Comparison of ENCODE assay signal across 8 cellular contexts in genomic region chr5:40676643-40677333, GRCh38. TPM values are rescaled to one million over a fixed set of nuclear protein-coding genes. Genes with fewer than 3 reads are reported as not detected.
A peak's percentile ranks its signal among the peaks of the same experiment; 100 is the strongest.
DNase-seq lines count a peak whose midpoint lies in the region; ATAC-seq and TF ChIP-seq lines count a peak whose summit lies in the region.

No MANE protein-coding gene starts in this region.

- intact Hi-C loops in esophagus squamous epithelium (cut with DNase I): no loop called here
- intact Hi-C loops in sciatic nerve (cut with DNase I): no loop called here

- no peaks in the 10 kb centered on the region for H4K20me1 ChIP-seq in smooth muscle cell (ENCODE audit: low read depth)

- H3K4me3 ChIP-seq in Peyer's patch (no peak overlapping the region), esophagus squamous epithelium (no peak overlapping the region), smooth muscle cell (no peak overlapping the region)

- WGBS in esophagus squamous epithelium, 2 donors: 23 to 33% methylated on average over 2 to 3 of the region's 3 CpGs
- WGBS in smooth muscle cell (ENCODE audit: low lambda C conversion rate): 49% methylated on average over 3 of the region's 3 CpGs

- TF ChIP-seq CTCF in Peyer's patch (IDR thresholded peaks at IDR 0.05) (no peak), esophagus squamous epithelium (IDR thresholded peaks at IDR 0.05) (no peak), smooth muscle cell (IDR thresholded peaks at IDR 0.05; ENCODE audit: borderline replicate concordance, insufficient read depth, poor library complexity, severe bottlenecking) (no peak)

- H3K27ac ChIP-seq in Peyer's patch: peak overlapping the region in 3 of 4 donors; percentile 42 to 93 (median 58)
- peak overlapping the region; percentile 34 to 99 (median 72) for H3K27ac ChIP-seq in esophagus squamous epithelium
- no peak overlapping the region for H3K27ac ChIP-seq in smooth muscle cell (ENCODE audit: low read depth)

- peak; percentile 40 for DNase-seq in GM04504 (ENCODE audit: low read depth)
- DNase-seq in Peyer's patch: no peak
- no peak for DNase-seq in esophagus squamous epithelium (lab: John Stamatoyannopoulos, UW)
- DNase-seq in sciatic nerve (ENCODE audit: low spot score): peak; percentile 62
- DNase-seq in G401 (ENCODE audit: low spot score): no peak
- no peak for DNase-seq in smooth muscle cell (lab: John Stamatoyannopoulos, UW; ENCODE audit: unreplicated experiment)

- H3K4me2 ChIP-seq in smooth muscle cell: no peak overlapping the region

- TF ChIP-seq POLR2A in Peyer's patch (IDR thresholded peaks at IDR 0.05) (no peak), esophagus squamous epithelium (IDR thresholded peaks at IDR 0.05) (no peak)

- H3K9ac ChIP-seq in smooth muscle cell (ENCODE audit: low read depth): no peak overlapping the region

- H3K36me3 ChIP-seq in Peyer's patch: peaks cover 0 to 7% (median 0%) of the 10 kb centered on the region in 3 donors
- H3K36me3 ChIP-seq in esophagus squamous epithelium: no peaks in the 10 kb centered on the region
- no peaks in the 10 kb centered on the region for H3K36me3 ChIP-seq in smooth muscle cell (ENCODE audit: low read depth)

- in situ Hi-C loops in G401 (cut with HindIII; ENCODE audit: low sequenced_read_pairs): no loop called here

- peaks cover 0 to 19% (median 0%) of the 10 kb centered on the region in 4 donors for H3K4me1 ChIP-seq in Peyer's patch
- H3K4me1 ChIP-seq in esophagus squamous epithelium: peaks cover 14 to 71% (median 36%) of the 10 kb centered on the region in 3 donors
- H3K4me1 ChIP-seq in smooth muscle cell (ENCODE audit: low read depth): peaks cover 18% of the 10 kb centered on the region

- H3K9me3 ChIP-seq in Peyer's patch (no peaks in the 10 kb centered on the region), esophagus squamous epithelium (no peaks in the 10 kb centered on the region), smooth muscle cell (replicated peaks; ENCODE audit: low read depth) (no peaks in the 10 kb centered on the region)

- H3K27me3 ChIP-seq in Peyer's patch: no peaks in the 10 kb centered on the region
- H3K27me3 ChIP-seq in esophagus squamous epithelium: peaks cover 0 to 16% (median 0%) of the 10 kb centered on the region in 4 donors
- peaks cover 63% of the 10 kb centered on the region for H3K27me3 ChIP-seq in smooth muscle cell (ENCODE audit: low read depth)

- H3K79me2 ChIP-seq in smooth muscle cell (ENCODE audit: low read depth): no peaks in the 10 kb centered on the region

- H3F3A ChIP-seq in smooth muscle cell (ENCODE audit: low read depth): no peaks in the 10 kb centered on the region

- no peak overlapping the region for H2AFZ ChIP-seq in smooth muscle cell (ENCODE audit: low read depth)

- no peak for ATAC-seq in sciatic nerve
- no peak for ATAC-seq in HG02885 (IDR thresholded peaks at IDR 0.05; ENCODE audit: poor library complexity, unreplicated experiment)
- ATAC-seq in GM21423 (IDR thresholded peaks at IDR 0.05; ENCODE audit: unreplicated experiment): no peak

RNA-seq across cellular contexts. Expression of gene PTGER4, which starts 2.9 kb away (rescaled TPM):
- total RNA-seq in Peyer's patch: 100 to 1,000 TPM in 3 of 4 donors, 10 to 100 TPM in 1; 47.9 to 134 (median 116) TPM
- 10 to 100 TPM in 2 of 4 donors, 1 to 10 TPM in 2; 7.1 to 21.9 (median 11.6) TPM for total RNA-seq in esophagus squamous epithelium
- 17.1 TPM for total RNA-seq in sciatic nerve
- 0.37 TPM in 1 of 2 replicates, not detected in the other for total RNA-seq in G401 (2014; rRNA removed; shearing (Covaris generic))
- total RNA-seq in smooth muscle cell: 0.31 and 1.0 TPM in 2 replicates
- 0.27 and 1.5 TPM in 2 replicates for polyA plus RNA-seq in smooth muscle cell

Comparison
In these comparisons a context has a peak if more than half of its experiments do, and no peak if none do; other contexts are left out.
1. DNase-seq: peak in GM04504 (single experiment) and sciatic nerve (single experiment); none in Peyer's patch (0 of 3), esophagus squamous epithelium (single experiment), G401 (single experiment) and smooth muscle cell (single experiment).